In genomic region chr16:87203060-87203656, GRCh38 we compare ENCODE assay signal across 8 cellular contexts.
A peak's percentile ranks its signal among the peaks of the same experiment; 100 is the strongest.
DNase-seq lines count a peak whose midpoint lies in the region; ATAC-seq and TF ChIP-seq lines count a peak whose summit lies in the region.

No MANE protein-coding gene starts in this region.

- no peak overlapping the region for H3K27ac ChIP-seq in HL-60 (replicated peaks)
- no peak overlapping the region for H3K27ac ChIP-seq in RWPE2 (ENCODE audit: poor library complexity, severe bottlenecking)

- H3K4me1 Mint-ChIP-seq in Caco-2 (ENCODE audit: low read depth, unreplicated experiment): no peaks in the 10 kb centered on the region

- no peak overlapping the region for H3K4me3 ChIP-seq in Caco-2 (ENCODE audit: low read depth, low read length)
- no peak overlapping the region for H3K4me3 ChIP-seq in HL-60 (replicated peaks; ENCODE audit: insufficient read depth, low read length)
- no peak overlapping the region for H3K4me3 ChIP-seq in RWPE2 (ENCODE audit: severe bottlenecking)
- H3K4me3 ChIP-seq in astrocyte of the cerebellum (ENCODE audit: low read depth, low read length): no peak overlapping the region

- peaks cover 11% of the 10 kb centered on the region for H3K27me3 Mint-ChIP-seq in Caco-2 (ENCODE audit: insufficient read depth, unreplicated experiment)

- POLR2A ChIA-PET in Caco-2 (lab: Charles Lee): no interaction called here

- no peaks in the 10 kb centered on the region for H3K36me3 Mint-ChIP-seq in Caco-2 (ENCODE audit: insufficient read depth, unreplicated experiment)

- H3K27ac Mint-ChIP-seq in Caco-2 (ENCODE audit: unreplicated experiment): no peak overlapping the region

- in situ Hi-C loops in astrocyte of the cerebellum (cut with HindIII; ENCODE audit: low sequenced_read_pairs): no loop called here

- intact Hi-C loops in Caco-2 (cut with micrococcal nuclease; ENCODE audit: unreplicated experiment): loop anchor here (1.0 kb wide), 1 partner anchor 75 kb away; no protein-coding TSS in a partner anchor

- no peaks in the 10 kb centered on the region for H3K9me3 Mint-ChIP-seq in Caco-2 (ENCODE audit: unreplicated experiment)

- CTCF ChIA-PET in Caco-2 (lab: Charles Lee): interaction anchor here (0.5 to 1.6 kb wide), 4 partner anchors 22 to 639 kb away, joined by 3 to 9 read pairs (median 4); no protein-coding TSS in a partner anchor

- TF ChIP-seq CTCF in Caco-2 (IDR thresholded peaks at IDR 0.05; ENCODE audit: insufficient read depth in 1 of 2, low read depth in 1 of 2, low read length in 1 of 2, severe bottlenecking in 1 of 2, unreplicated experiment in 1 of 2) (peak; percentile 77), HL-60 (IDR thresholded peaks at IDR 0.05; ENCODE audit: insufficient read depth, low read length) (peak; percentile 69), RWPE2 (IDR thresholded peaks at IDR 0.05; ENCODE audit: poor library complexity, severe bottlenecking) (peak; percentile 80), astrocyte of the cerebellum (IDR thresholded peaks at IDR 0.05; ENCODE audit: low read depth, low read length, missing control alignments) (peak; percentile 98)

- H3K9me3 ChIP-seq in Caco-2 (no peaks in the 10 kb centered on the region), RWPE2 (ENCODE audit: severe bottlenecking) (no peaks in the 10 kb centered on the region)

- H3K4me1 ChIP-seq in Caco-2: no peaks in the 10 kb centered on the region
- peaks cover 21% of the 10 kb centered on the region for H3K4me1 ChIP-seq in RWPE2 (ENCODE audit: insufficient read depth, poor library complexity, severe bottlenecking)

- H3K27me3 ChIP-seq in Caco-2 (replicated peaks; ENCODE audit: control insufficient read depth, insufficient read depth, low read length) (no peaks in the 10 kb centered on the region), HL-60 (ENCODE audit: insufficient read depth, poor library complexity, severe bottlenecking) (no peaks in the 10 kb centered on the region), RWPE2 (ENCODE audit: insufficient read depth, poor library complexity, severe bottlenecking) (no peaks in the 10 kb centered on the region)

- ATAC-seq in RWPE2 (ENCODE audit: low read depth): peak; percentile 45; the same call in 2 of the 3 replicates

- H3K36me3 ChIP-seq in Caco-2 (ENCODE audit: control insufficient read depth, insufficient read depth, low read length) (no peaks in the 10 kb centered on the region), RWPE2 (ENCODE audit: low read depth) (no peaks in the 10 kb centered on the region)

- DNase-seq in Caco-2 (peak; percentile 64 to 77), HL-60 (ENCODE audit: low read depth in 1 of 2, low spot score in 1 of 2) (peak in 1 of 2 experiments; percentile 21), RWPE2 (ENCODE audit: low spot score) (no peak), astrocyte of the cerebellum (ENCODE audit: low read depth) (peak; percentile 47), iPS-NIHi11 (ENCODE audit: low spot score) (peak; percentile 89), NCI-H1048 (lab: John Stamatoyannopoulos, UW) (no peak), DMS79 (lab: John Stamatoyannopoulos, UW) (no peak)
- peak; percentile 51 for DNase-seq in stimulated activated CD4-positive, alpha-beta T cell treated with anti-CD3 and anti-CD28 coated beads, Interleukin-1b, Interleukin-23, amount 100 ng/mL, for 48 hours

- no peak overlapping the region for H3K4me3 Mint-ChIP-seq in Caco-2 (ENCODE audit: unreplicated experiment)

- BruUV-seq in Caco-2 (replicated peaks; lab: Mats Ljungman, UMichigan): no TSS peak

Comparison
In these comparisons a context has a peak if more than half of its experiments do, and no peak if none do; other contexts are left out.
1. DNase-seq: peak in Caco-2 (2 of 2), astrocyte of the cerebellum (single experiment), iPS-NIHi11 (single experiment) and stimulated activated CD4-positive, alpha-beta T cell treated with anti-CD3 and anti-CD28 coated beads, Interleukin-1b, Interleukin-23, amount 100 ng/mL, for 48 hours (single experiment); none in RWPE2 (single experiment), NCI-H1048 (single experiment) and DMS79 (single experiment).
2. Peak in every context shown above with its lines, with median percentiles within 50 percentile points of each other: CTCF ChIP-seq.